In genomic region chr18:79980585-79980984, GRCh38 we compare ENCODE assay signal across 19 cellular contexts. TPM values are rescaled to one million over a fixed set of nuclear protein-coding genes. Genes with fewer than 3 reads are reported as not detected.
DNase-seq lines count a peak whose midpoint lies in the region; ATAC-seq, FAIRE-seq and TF ChIP-seq lines count a peak whose summit lies in the region.
"Had no signal": no experiment of that assay in that cellular context is flagged by ENCODE, and none has a peak within 500 bp of the region (broad histone marks: within the 10 kb centered on the region; RNA-seq: fewer than 3 reads in every experiment).

No MANE protein-coding gene starts in this region.

- ATAC-seq in activated CD4-positive, alpha-beta T cell treated with anti-CD3 and anti-CD28 coated beads for 36 hours = no peak
- ATAC-seq: PC-3 had no signal

- H2BK20ac ChIP-seq in H1 (ENCODE audit: low read length) = no peak overlapping the region

- no peak overlapping the region for H3K4me2 ChIP-seq in H1 (ENCODE audit: insufficient read depth in 1 of 2, low read depth in 2 of 2, low read length in 2 of 2)
- H3K4me2 ChIP-seq: KMS-11 had no signal

- no peak for TF ChIP-seq POLR2A in H1 (IDR thresholded peaks at IDR 0.05; ENCODE audit: control extremely low read depth in 1 of 2, low read depth in 2 of 2, low read length in 2 of 2)

- no peak for TF ChIP-seq EP300 in H1 (IDR thresholded peaks at IDR 0.05; ENCODE audit: borderline replicate concordance in 1 of 2, low read depth in 2 of 2, low read length in 2 of 2)

- H3K9me3 ChIP-seq in H1 (ENCODE audit: insufficient read depth in 2 of 2, low read depth in 1 of 2, low read length in 1 of 2) = no peaks in the 10 kb centered on the region

- no peak overlapping the region for H3K4me3 Mint-ChIP-seq in activated CD4-positive, alpha-beta T cell treated with anti-CD3 and anti-CD28 coated beads for 36 hours
- H3K4me3 Mint-ChIP-seq in activated CD4-positive, alpha-beta T cell treated with anti-CD3 and anti-CD28 coated beads, Interleukin-2, amount 10 ng/mL, durations not matched to agents 7 days and 5 days = no peak overlapping the region
- H3K4me3 Mint-ChIP-seq in progenitor cell of endocrine pancreas (ENCODE audit: low read depth) = no peak overlapping the region
- H3K4me3 Mint-ChIP-seq: CD14-positive monocyte, HFFc6 had no signal

- H2AK5ac ChIP-seq in H1 (ENCODE audit: low read depth, low read length) = no peak overlapping the region

- intact Hi-C loops in activated CD4-positive, alpha-beta T cell treated with anti-CD3 and anti-CD28 coated beads for 36 hours (cut with DNase I, micrococcal nuclease) = no loop called here

- POLR2A ChIA-PET in activated CD4-positive, alpha-beta T cell treated with anti-CD3 and anti-CD28 coated beads for 36 hours (lab: Charles Lee) = no interaction called here
- POLR2A ChIA-PET in activated CD4-positive, alpha-beta T cell treated with anti-CD3 and anti-CD28 coated beads, Interleukin-2, amount 10 ng/mL, durations not matched to agents 7 days and 5 days (lab: Charles Lee) = no interaction called here
- POLR2A ChIA-PET in H1 (lab: Charles Lee; ENCODE audit: partially characterized antibody) = interaction anchor here (0.7 to 3.3 kb wide), 2 partner anchors 13 to 61 kb away, joined by 3 to 14 read pairs; no protein-coding TSS in a partner anchor

- 0 out of 7 replicates have a peak overlapping the region, but pooled peaks of 1 of the 4 experiments have one; percentile 3 for H3K9ac ChIP-seq in H1 (replicated peaks in 1 of 4; ENCODE audit: extremely low read depth in 1 of 4, low read depth in 3 of 4, low read length in 3 of 4)
- H3K9ac ChIP-seq: KMS-11 had no signal

- H3K36me3 ChIP-seq in H1 (ENCODE audit: control insufficient read depth in 2 of 4, insufficient read depth in 4 of 4, low read length in 3 of 4) = peaks cover 3 to 28% (median 8%) of the 10 kb centered on the region in 4 experiments; a peak in 5 of 8 replicates

- no peaks in the 10 kb centered on the region for H3K27me3 Mint-ChIP-seq in activated CD4-positive, alpha-beta T cell treated with anti-CD3 and anti-CD28 coated beads for 36 hours
- H3K27me3 Mint-ChIP-seq in activated CD4-positive, alpha-beta T cell treated with anti-CD3 and anti-CD28 coated beads, Interleukin-2, amount 10 ng/mL, durations not matched to agents 7 days and 5 days = no peaks in the 10 kb centered on the region
- H3K27me3 Mint-ChIP-seq in progenitor cell of endocrine pancreas = no peaks in the 10 kb centered on the region

- no peak overlapping the region for H3K18ac ChIP-seq in H1 (ENCODE audit: extremely low read depth, low read length)

- H3K23me2 ChIP-seq in H1 (ENCODE audit: low read depth, low read length) = no peaks in the 10 kb centered on the region

- H3K27me3 ChIP-seq in H1 (replicated peaks in 1 of 4; ENCODE audit: control insufficient read depth in 3 of 4, extremely low read depth in 1 of 4, insufficient read depth in 3 of 4, low read length in 3 of 4) = no peaks in the 10 kb centered on the region

- peaks cover 54% of the 10 kb centered on the region for H3K36me3 Mint-ChIP-seq in activated CD4-positive, alpha-beta T cell treated with anti-CD3 and anti-CD28 coated beads for 36 hours (ENCODE audit: low read depth)
- H3K36me3 Mint-ChIP-seq in activated CD4-positive, alpha-beta T cell treated with anti-CD3 and anti-CD28 coated beads, Interleukin-2, amount 10 ng/mL, durations not matched to agents 7 days and 5 days (ENCODE audit: low read depth) = peaks cover 37% of the 10 kb centered on the region
- peaks cover 7% of the 10 kb centered on the region for H3K36me3 Mint-ChIP-seq in progenitor cell of endocrine pancreas (ENCODE audit: insufficient read depth)

- H4K91ac ChIP-seq in H1 (replicated peaks; ENCODE audit: insufficient read length, low read length) = no peak overlapping the region

- no peak overlapping the region for H2AFZ ChIP-seq in H1 (ENCODE audit: low read length)

- no peak overlapping the region for H3K27ac ChIP-seq in H1 (ENCODE audit: low read depth, low read length)
- H3K27ac ChIP-seq: 22Rv1, KMS-11 had no signal

- no peak overlapping the region for H2BK12ac ChIP-seq in H1 (ENCODE audit: low read depth, low read length)

- TF ChIP-seq RAD21 in H1 (IDR thresholded peaks at IDR 0.05 in 1 of 2, conservative IDR thresholded peaks at IDR 0.05 in 1 of 2; ENCODE audit: low read depth in 2 of 2, low read length in 2 of 2) = no peak

- peaks cover 48 to 100% of the 10 kb centered on the region in 2 experiments for H3K79me2 ChIP-seq in H1 (ENCODE audit: control insufficient read depth in 1 of 2, insufficient read depth in 2 of 2, low read length in 2 of 2)

- no peak overlapping the region for H3K23ac ChIP-seq in H1 (ENCODE audit: insufficient read length)

- no peak overlapping the region for H2BK5ac ChIP-seq in H1 (ENCODE audit: low read depth, low read length)

- H3K4me3 ChIP-seq in H1 (ENCODE audit: extremely low read depth in 1 of 4, insufficient read depth in 2 of 4, low read depth in 3 of 4, low read length in 4 of 4) = no peak overlapping the region

- H3K27ac Mint-ChIP-seq in activated CD4-positive, alpha-beta T cell treated with anti-CD3 and anti-CD28 coated beads for 36 hours = peak overlapping the region; percentile 6
- H3K27ac Mint-ChIP-seq in activated CD4-positive, alpha-beta T cell treated with anti-CD3 and anti-CD28 coated beads, Interleukin-2, amount 10 ng/mL, durations not matched to agents 7 days and 5 days = no peak overlapping the region
- H3K27ac Mint-ChIP-seq in progenitor cell of endocrine pancreas = peak overlapping the region; percentile 3
- H3K27ac Mint-ChIP-seq: HFFc6 had no signal

- H3K4me1 Mint-ChIP-seq in activated CD4-positive, alpha-beta T cell treated with anti-CD3 and anti-CD28 coated beads for 36 hours = peaks cover 62% of the 10 kb centered on the region
- peaks cover 65% of the 10 kb centered on the region for H3K4me1 Mint-ChIP-seq in activated CD4-positive, alpha-beta T cell treated with anti-CD3 and anti-CD28 coated beads, Interleukin-2, amount 10 ng/mL, durations not matched to agents 7 days and 5 days
- peaks cover 10% of the 10 kb centered on the region for H3K4me1 Mint-ChIP-seq in progenitor cell of endocrine pancreas (ENCODE audit: low read depth)

- no peak for FAIRE-seq in H1 (lab: Jason Lieb, UNC)
- FAIRE-seq: G401.6 had no signal

- H3K79me1 ChIP-seq in H1 (ENCODE audit: low read depth, low read length) = peaks cover 18% of the 10 kb centered on the region; the same call in 1 of the 2 replicates

- H3K4ac ChIP-seq in H1 (replicated peaks; ENCODE audit: insufficient read length, low read depth, low read length) = no peak overlapping the region

- H3K9me3 Mint-ChIP-seq in activated CD4-positive, alpha-beta T cell treated with anti-CD3 and anti-CD28 coated beads for 36 hours (ENCODE audit: low read depth) = no peaks in the 10 kb centered on the region
- no peaks in the 10 kb centered on the region for H3K9me3 Mint-ChIP-seq in activated CD4-positive, alpha-beta T cell treated with anti-CD3 and anti-CD28 coated beads, Interleukin-2, amount 10 ng/mL, durations not matched to agents 7 days and 5 days
- H3K9me3 Mint-ChIP-seq in progenitor cell of endocrine pancreas (ENCODE audit: low read depth) = no peaks in the 10 kb centered on the region
- H3K9me3 Mint-ChIP-seq: CD14-positive monocyte, HFFc6 had no signal

- no peak overlapping the region for H2BK120ac ChIP-seq in H1 (replicated peaks; ENCODE audit: low read depth, low read length)

- no peak for DNase-seq in activated CD4-positive, alpha-beta T cell treated with anti-CD3 and anti-CD28 coated beads for 36 hours
- DNase-seq in activated CD4-positive, alpha-beta T cell treated with anti-CD3 and anti-CD28 coated beads, Interleukin-2, amount 10 ng/mL, durations not matched to agents 7 days and 5 days = no peak
- DNase-seq in H1 (ENCODE audit: low read depth in 1 of 2, low spot score in 2 of 2) (no peak), progenitor cell of endocrine pancreas (ENCODE audit: low spot score, unreplicated experiment) (no peak), DMS153 (lab: John Stamatoyannopoulos, UW) (no peak)
- no peak for DNase-seq in activated effector memory CD4-positive, alpha-beta T cell treated with anti-CD3 and anti-CD28 coated beads, Interleukin-2, amount 50 U/mL, for 16 hours
- DNase-seq: H7, HFFc6, NCI-H1436, NCI-H2029, NCI-H345, NCI-H524 treated with DMSO at 0.1 percent for 48 hours, PC-3, RPMI8226, SHP77 treated with DMSO at 0.1 percent for 48 hours had no signal

- TF ChIP-seq CTCF in H1 (IDR thresholded peaks at IDR 0.05; ENCODE audit: control extremely low read depth in 1 of 3, insufficient read depth in 1 of 3, low read depth in 1 of 3, low read length in 3 of 3) (no peak), progenitor cell of endocrine pancreas (IDR thresholded peaks at IDR 0.05; ENCODE audit: unreplicated experiment) (no peak)

- H3K4me1 ChIP-seq in H1 (replicated peaks in 1 of 4; ENCODE audit: control insufficient read depth in 3 of 4, insufficient read depth in 4 of 4, low read length in 3 of 4) = no peaks in the 10 kb centered on the region

- 85% methylated on average over 13 of the region's 13 CpGs; no CpG with 5 or more reads in 1 of the 2 experiments for WGBS in H1 (ENCODE audit: extremely low coverage in 1 of 2, insufficient coverage in 1 of 2, insufficient read length in 1 of 2, insufficient replicate concordance in 2 of 2, low coverage in 1 of 2, low lambda C conversion rate in 2 of 2, missing lambda C conversion rate in 1 of 2), 2 experiments

- H4K5ac ChIP-seq in H1 (ENCODE audit: insufficient read length, low read depth, low read length) = no peak overlapping the region

- H2BK15ac ChIP-seq in H1 (ENCODE audit: low read length) = no peak overlapping the region

- H3K14ac ChIP-seq in H1 (ENCODE audit: insufficient read length) = no peak overlapping the region

- H4K8ac ChIP-seq in H1 (ENCODE audit: extremely low read depth, insufficient read depth, low read length) = no peak overlapping the region

- no peak overlapping the region for H3K56ac ChIP-seq in H1 (replicated peaks; ENCODE audit: insufficient read length, low read depth, low read length)

- CTCF ChIA-PET in activated CD4-positive, alpha-beta T cell treated with anti-CD3 and anti-CD28 coated beads for 36 hours (lab: Charles Lee) = no interaction called here
- CTCF ChIA-PET in activated CD4-positive, alpha-beta T cell treated with anti-CD3 and anti-CD28 coated beads, Interleukin-2, amount 10 ng/mL, durations not matched to agents 7 days and 5 days (lab: Charles Lee) = interaction anchor here (1.7 kb wide), 1 partner anchor 25 kb away, joined by 5 read pairs; no protein-coding TSS in a partner anchor
- CTCF ChIA-PET in H1 (lab: Charles Lee; ENCODE audit: partially characterized antibody) = interaction anchor here (0.9 to 1.9 kb wide), 5 partner anchors 12 to 177 kb away, joined by 3 to 4 read pairs (median 3); no protein-coding TSS in a partner anchor

- peaks cover 29 to 41% of the 10 kb centered on the region in 2 experiments for H4K20me1 ChIP-seq in H1 (replicated peaks in 1 of 2; ENCODE audit: control insufficient read depth in 1 of 2, insufficient read depth in 2 of 2, low read length in 2 of 2)

RNA-seq across cellular contexts. Expression of gene TXNL4A, which starts 7.8 kb away (rescaled TPM):
- 100 to 1,000 TPM; 150 to 194 TPM for total RNA-seq in activated CD4-positive, alpha-beta T cell treated with anti-CD3 and anti-CD28 coated beads for 36 hours
- total RNA-seq in activated CD4-positive, alpha-beta T cell treated with anti-CD3 and anti-CD28 coated beads, Interleukin-2, amount 10 ng/mL, durations not matched to agents 7 days and 5 days = 100 to 1,000 TPM; 131 TPM
- 160 and 169 TPM in 2 replicates for total RNA-seq in H1 (2021; fragmentation: NEBNext Ultra II Directional; extraction: Animal tissue kit (Norgen Biotek cat#: 25700))
- polyA plus RNA-seq in H1 (2011; rRNA removed) = 181 and 197 TPM in 2 replicates
- polyA plus RNA-seq in H1 (2011; cell fraction: cytosol; rRNA removed) = 144 TPM
- 89.2 TPM for polyA plus RNA-seq in H1 (2011; cell fraction: nucleus; rRNA removed)
- polyA plus RNA-seq in H1 (2012, experiment 1 of 2) = 150 to 155 TPM (median 153 TPM) in 4 replicates
- polyA plus RNA-seq in H1 (2012, experiment 2 of 2) = 187 TPM
- 133 TPM for polyA plus RNA-seq in H1 (2013, experiment 1 of 2)
- 141 TPM for polyA plus RNA-seq in H1 (2013, experiment 2 of 2)
- polyA minus RNA-seq in H1 (2011; rRNA and poly(A)+ RNA removed) = 35.3 and 42.5 TPM in 2 replicates
- 59.7 TPM for polyA minus RNA-seq in H1 (2011; cell fraction: cytosol; rRNA and poly(A)+ RNA removed)
- polyA minus RNA-seq in H1 (2011; cell fraction: nucleus; rRNA and poly(A)+ RNA removed) = 33.6 TPM
- total RNA-seq in progenitor cell of endocrine pancreas = 103 and 104 TPM in 2 replicates

RNA-seq across cellular contexts. Expression of gene HSBP1L1, which starts 16.1 kb away (rescaled TPM):
- 10 to 100 TPM; 14.4 to 16.9 TPM for total RNA-seq in activated CD4-positive, alpha-beta T cell treated with anti-CD3 and anti-CD28 coated beads for 36 hours
- 10 to 100 TPM in 1 of 2 experiments, 1 to 10 TPM in 1; 7.2 to 11.5 TPM for total RNA-seq in activated CD4-positive, alpha-beta T cell treated with anti-CD3 and anti-CD28 coated beads, Interleukin-2, amount 10 ng/mL, durations not matched to agents 7 days and 5 days
- 0.69 and 1.0 TPM in 2 replicates for total RNA-seq in H1 (2021; fragmentation: NEBNext Ultra II Directional; extraction: Animal tissue kit (Norgen Biotek cat#: 25700))
- 1.3 and 1.4 TPM in 2 replicates for polyA plus RNA-seq in H1 (2011; rRNA removed)
- 1.8 TPM for polyA plus RNA-seq in H1 (2011; cell fraction: cytosol; rRNA removed)
- polyA plus RNA-seq in H1 (2011; cell fraction: nucleus; rRNA removed) = 1.5 TPM
- polyA plus RNA-seq in H1 (2012, experiment 1 of 2) = 2.7 to 4.2 TPM (median 4.0 TPM) in 4 replicates
- 1.6 TPM for polyA plus RNA-seq in H1 (2012, experiment 2 of 2)
- 1.1 TPM for polyA plus RNA-seq in H1 (2013, experiment 1 of 2)
- 1.3 TPM for polyA plus RNA-seq in H1 (2013, experiment 2 of 2)
- 0.20 and 0.47 TPM in 2 replicates for polyA minus RNA-seq in H1 (2011; rRNA and poly(A)+ RNA removed)
- not detected for polyA minus RNA-seq in H1 (2011; cell fraction: cytosol; rRNA and poly(A)+ RNA removed)
- 1.00 TPM for polyA minus RNA-seq in H1 (2011; cell fraction: nucleus; rRNA and poly(A)+ RNA removed)
- 7.0 and 8.0 TPM in 2 replicates for total RNA-seq in progenitor cell of endocrine pancreas

RNA-seq across cellular contexts. Expression of gene SLC66A2, which starts 29.1 kb away (rescaled TPM):
- total RNA-seq in activated CD4-positive, alpha-beta T cell treated with anti-CD3 and anti-CD28 coated beads for 36 hours = 10 to 100 TPM; 23.4 to 28.5 TPM
- 10 to 100 TPM; 28.3 to 34.6 TPM for total RNA-seq in activated CD4-positive, alpha-beta T cell treated with anti-CD3 and anti-CD28 coated beads, Interleukin-2, amount 10 ng/mL, durations not matched to agents 7 days and 5 days
- total RNA-seq in H1 (2021; fragmentation: NEBNext Ultra II Directional; extraction: Animal tissue kit (Norgen Biotek cat#: 25700)) = 11.6 and 15.0 TPM in 2 replicates
- 18.9 and 27.7 TPM in 2 replicates for polyA plus RNA-seq in H1 (2011; rRNA removed)
- polyA plus RNA-seq in H1 (2011; cell fraction: cytosol; rRNA removed) = 19.7 TPM
- 43.4 TPM for polyA plus RNA-seq in H1 (2011; cell fraction: nucleus; rRNA removed)
- 12.3 to 18.5 TPM (median 17.5 TPM) in 4 replicates for polyA plus RNA-seq in H1 (2012, experiment 1 of 2)
- polyA plus RNA-seq in H1 (2012, experiment 2 of 2) = 14.0 TPM
- polyA plus RNA-seq in H1 (2013, experiment 1 of 2) = 8.8 TPM
- polyA plus RNA-seq in H1 (2013, experiment 2 of 2) = 9.4 TPM
- polyA minus RNA-seq in H1 (2011; rRNA and poly(A)+ RNA removed) = 6.2 and 9.1 TPM in 2 replicates
- 9.5 TPM for polyA minus RNA-seq in H1 (2011; cell fraction: cytosol; rRNA and poly(A)+ RNA removed)
- 12.7 TPM for polyA minus RNA-seq in H1 (2011; cell fraction: nucleus; rRNA and poly(A)+ RNA removed)
- total RNA-seq in progenitor cell of endocrine pancreas = 31.0 and 31.6 TPM in 2 replicates

RNA-seq across cellular contexts. Expression of gene RBFA, which starts 53.6 kb away (rescaled TPM):
- total RNA-seq in activated CD4-positive, alpha-beta T cell treated with anti-CD3 and anti-CD28 coated beads for 36 hours = 10 to 100 TPM; 32.2 to 39.1 TPM
- 10 to 100 TPM; 24.2 to 25.0 TPM for total RNA-seq in activated CD4-positive, alpha-beta T cell treated with anti-CD3 and anti-CD28 coated beads, Interleukin-2, amount 10 ng/mL, durations not matched to agents 7 days and 5 days
- total RNA-seq in H1 (2021; fragmentation: NEBNext Ultra II Directional; extraction: Animal tissue kit (Norgen Biotek cat#: 25700)) = 27.6 and 29.5 TPM in 2 replicates
- 18.5 and 19.2 TPM in 2 replicates for polyA plus RNA-seq in H1 (2011; rRNA removed)
- 24.9 TPM for polyA plus RNA-seq in H1 (2011; cell fraction: cytosol; rRNA removed)
- 27.0 TPM for polyA plus RNA-seq in H1 (2011; cell fraction: nucleus; rRNA removed)
- 27.3 to 30.1 TPM (median 28.5 TPM) in 4 replicates for polyA plus RNA-seq in H1 (2012, experiment 1 of 2)
- polyA plus RNA-seq in H1 (2012, experiment 2 of 2) = 20.0 TPM
- polyA plus RNA-seq in H1 (2013, experiment 1 of 2) = 21.2 TPM
- 20.0 TPM for polyA plus RNA-seq in H1 (2013, experiment 2 of 2)
- 19.3 and 19.9 TPM in 2 replicates for polyA minus RNA-seq in H1 (2011; rRNA and poly(A)+ RNA removed)
- 7.3 TPM for polyA minus RNA-seq in H1 (2011; cell fraction: cytosol; rRNA and poly(A)+ RNA removed)
- 37.4 TPM for polyA minus RNA-seq in H1 (2011; cell fraction: nucleus; rRNA and poly(A)+ RNA removed)
- 34.2 and 34.3 TPM in 2 replicates for total RNA-seq in progenitor cell of endocrine pancreas
